8 cellular contexts compared by ENCODE assay signal in genomic region chr21:31732891-31733520, GRCh38. TPM values are rescaled to one million over a fixed set of nuclear protein-coding genes. Genes with fewer than 3 reads are reported as not detected.
DNase-seq lines count a peak whose midpoint lies in the region; ATAC-seq, FAIRE-seq and TF ChIP-seq lines count a peak whose summit lies in the region.

No MANE protein-coding gene starts in this region.

- H3K36me3 Mint-ChIP-seq in activated T-cell treated with anti-CD3 and anti-CD28 coated beads, Interleukin-2, amount 50 U/mL, for 4 hours (ENCODE audit: insufficient read depth): no peaks in the 10 kb centered on the region

- peak overlapping the region; percentile 97 for H3K9ac ChIP-seq in KMS-11
- peak overlapping the region; percentile 29 to 89 (median 70) for H3K9ac ChIP-seq in subcutaneous abdominal adipose tissue (ENCODE audit: low read length in 5 of 5)

- DNase-seq in DMS153 (lab: John Stamatoyannopoulos, UW) (peak; percentile 12), DMS153 treated with DMSO at 0.1 percent for 48 hours (lab: John Stamatoyannopoulos, UW; ENCODE audit: unreplicated experiment) (no peak), iPS-NIHi7 (ENCODE audit: extremely low spot score) (peak; percentile 35), GM19239 (ENCODE audit: insufficient read length, low spot score) (no peak)
- peak; percentile 8 for DNase-seq in activated T-cell treated with anti-CD3 and anti-CD28 coated beads, Interleukin-2, amount 50 U/mL, for 4 hours

- H3K4me1 Mint-ChIP-seq in activated T-cell treated with anti-CD3 and anti-CD28 coated beads, Interleukin-2, amount 50 U/mL, for 4 hours (ENCODE audit: low read depth): peaks cover 2% of the 10 kb centered on the region

- H3K27me3 ChIP-seq in KMS-11 (ENCODE audit: insufficient read depth, low read depth) (no peaks in the 10 kb centered on the region), subcutaneous abdominal adipose tissue (ENCODE audit: control insufficient read depth in 5 of 5, insufficient read depth in 4 of 5, low read length in 5 of 5) (no peaks in the 10 kb centered on the region)

- H2AFZ ChIP-seq in KMS-11 (ENCODE audit: low read depth): peak overlapping the region; percentile 81

- peaks cover 36% of the 10 kb centered on the region for H3K4me1 ChIP-seq in KMS-11 (ENCODE audit: low read depth, poor library complexity, severe bottlenecking)
- peaks cover 5 to 40% (median 36%) of the 10 kb centered on the region in 5 donors for H3K4me1 ChIP-seq in subcutaneous abdominal adipose tissue (ENCODE audit: control insufficient read depth in 5 of 5, insufficient read depth in 5 of 5, low read length in 5 of 5)

- H3K27ac ChIP-seq in KMS-11: peak overlapping the region; percentile 94
- H3K27ac ChIP-seq in subcutaneous abdominal adipose tissue (ENCODE audit: low read depth, low read length): peak overlapping the region; percentile 78

- no peaks in the 10 kb centered on the region for H3K9me3 ChIP-seq in subcutaneous abdominal adipose tissue (ENCODE audit: control insufficient read depth in 5 of 5, low read length in 5 of 5)

- H3K79me2 ChIP-seq in KMS-11 (ENCODE audit: insufficient read depth, low read depth): peaks cover 37% of the 10 kb centered on the region

- peaks cover 29% of the 10 kb centered on the region for H4K20me1 ChIP-seq in KMS-11 (ENCODE audit: insufficient read depth)

- H3K27me3 Mint-ChIP-seq in activated T-cell treated with anti-CD3 and anti-CD28 coated beads, Interleukin-2, amount 50 U/mL, for 4 hours (ENCODE audit: low read depth): no peaks in the 10 kb centered on the region

- H3K36me3 ChIP-seq in KMS-11 (ENCODE audit: insufficient read depth): no peaks in the 10 kb centered on the region
- no peaks in the 10 kb centered on the region for H3K36me3 ChIP-seq in subcutaneous abdominal adipose tissue (ENCODE audit: control insufficient read depth in 5 of 5, insufficient read depth in 5 of 5, low read length in 5 of 5)

- TF ChIP-seq CTCF in KMS-11 (conservative IDR thresholded peaks at IDR 0.05; ENCODE audit: low read depth, low read length): no peak

- no peak overlapping the region for H3K4me3 Mint-ChIP-seq in activated T-cell treated with anti-CD3 and anti-CD28 coated beads, Interleukin-2, amount 50 U/mL, for 4 hours

- no peak for ATAC-seq in activated T-cell treated with anti-CD3 and anti-CD28 coated beads, Interleukin-2, amount 50 U/mL, for 4 hours
- no peak for ATAC-seq in GM19463 (IDR thresholded peaks at IDR 0.05; ENCODE audit: unreplicated experiment)

- H3K4me3 ChIP-seq in KMS-11 (IDR thresholded peaks at IDR 0.05; ENCODE audit: insufficient read depth, low read depth, low read length) (no peak overlapping the region), subcutaneous abdominal adipose tissue (ENCODE audit: low read depth in 1 of 5, low read length in 5 of 5) (peak overlapping the region; percentile 72 to 82 (median 77))

- FAIRE-seq in GM19239 (lab: Jason Lieb, UNC): no peak

- no peaks in the 10 kb centered on the region for H3K9me3 Mint-ChIP-seq in activated T-cell treated with anti-CD3 and anti-CD28 coated beads, Interleukin-2, amount 50 U/mL, for 4 hours

- peak overlapping the region; percentile 84 for H3K4me2 ChIP-seq in KMS-11

RNA-seq across cellular contexts. Expression of gene SCAF4, which starts 1.1 kb away (rescaled TPM):
- 10 to 100 TPM; 56.9 to 60.1 (median 59.7) TPM for total RNA-seq in activated T-cell treated with anti-CD3 and anti-CD28 coated beads, Interleukin-2, amount 50 U/mL, for 4 hours

Comparison
In these comparisons a context has a peak if more than half of its experiments do, and no peak if none do; other contexts are left out.
1. DNase-seq: peak in DMS153 (single experiment), activated T-cell treated with anti-CD3 and anti-CD28 coated beads, Interleukin-2, amount 50 U/mL, for 4 hours (single experiment) and iPS-NIHi7 (single experiment); none in DMS153 treated with DMSO at 0.1 percent for 48 hours (single experiment) and GM19239 (single experiment).